ENCODE assay signal across 1 cellular context in genomic region chr19:2288010-2288742, GRCh38.
TF ChIP-seq lines count a peak whose summit lies in the region.

No MANE protein-coding gene starts in this region.

TF ChIP-seq in H1, 55 proteins besides CTCF, POLR2A, EP300 and RAD21:
- no peak for TF ChIP-seq TAF1 (IDR thresholded peaks at IDR 0.05; ENCODE audit: low read depth, low read length)
